Comparison of ENCODE assay signal across 1 cellular context in genomic region chr6:123570813-123571684, GRCh38.
TF ChIP-seq lines count a peak whose summit lies in the region.

No MANE protein-coding gene starts in this region.

TF ChIP-seq in HEK293, 187 proteins besides CTCF, POLR2A, EP300 and RAD21 (continued from another document and continues in another):
- TF ChIP-seq REST (tag by site-specific recombination; IDR thresholded peaks at IDR 0.05) (peak; percentile 71), ZNF785 (tag by site-specific recombination; IDR thresholded peaks at IDR 0.05) (no peak), GLI2 (tag by site-specific recombination; IDR thresholded peaks at IDR 0.05; ENCODE audit: borderline replicate concordance, low read depth) (no peak), MEIS1 (CRISPR knock-in tag; IDR thresholded peaks at IDR 0.05; ENCODE audit: borderline replicate concordance) (no peak), TSHZ1 (tag by site-specific recombination; IDR thresholded peaks at IDR 0.05; ENCODE audit: borderline replicate concordance) (no peak), ZNF335 (tag by site-specific recombination; conservative IDR thresholded peaks at IDR 0.05) (peak; percentile 56), SP3 (tag by site-specific recombination; IDR thresholded peaks at IDR 0.05) (no peak), ZBTB21 (tag by site-specific recombination; IDR thresholded peaks at IDR 0.05) (0 out of 2 replicates have a peak, but pooled peaks have one; percentile 45), ZNF398 (tag by site-specific recombination; IDR thresholded peaks at IDR 0.05) (no peak), ZNF677 (tag by site-specific recombination; IDR thresholded peaks at IDR 0.05) (no peak), ZNF600 (tag by site-specific recombination; IDR thresholded peaks at IDR 0.05) (peak; percentile 48; the same call in 1 of the 2 replicates), KLF10 (tag by site-specific recombination; IDR thresholded peaks at IDR 0.05) (no peak), ZSCAN4 (tag by site-specific recombination; IDR thresholded peaks at IDR 0.05) (no peak), ZNF394 (tag by site-specific recombination; IDR thresholded peaks at IDR 0.05; ENCODE audit: borderline replicate concordance) (no peak), WT1 (tag by site-specific recombination; IDR thresholded peaks at IDR 0.05) (no peak), ZNF433 (tag by site-specific recombination; IDR thresholded peaks at IDR 0.05; ENCODE audit: low read depth) (no peak), BCL11B (tag by site-specific recombination; IDR thresholded peaks at IDR 0.05; ENCODE audit: low read depth) (no peak), KLF1 (tag by site-specific recombination; IDR thresholded peaks at IDR 0.05) (no peak), ZNF202 (tag by site-specific recombination; IDR thresholded peaks at IDR 0.05; ENCODE audit: borderline replicate concordance) (no peak), HIC1 (tag by site-specific recombination; IDR thresholded peaks at IDR 0.05) (no peak), KLF7 (tag by site-specific recombination; IDR thresholded peaks at IDR 0.05; ENCODE audit: borderline replicate concordance) (no peak), ZNF560 (tag by site-specific recombination; IDR thresholded peaks at IDR 0.05; ENCODE audit: borderline replicate concordance) (no peak), ZNF658 (tag by site-specific recombination; IDR thresholded peaks at IDR 0.05) (no peak), ATF2 (tag by site-specific recombination; IDR thresholded peaks at IDR 0.05; ENCODE audit: low read depth) (peak; percentile 90), MYNN (tag by site-specific recombination; IDR thresholded peaks at IDR 0.05; ENCODE audit: borderline replicate concordance) (no peak), ZNF18 (tag by site-specific recombination; IDR thresholded peaks at IDR 0.05) (no peak), ZBTB17 (tag by site-specific recombination; IDR thresholded peaks at IDR 0.05) (peak; percentile 51; the same call in 1 of the 2 replicates), ZNF777 (tag by site-specific recombination; IDR thresholded peaks at IDR 0.05; ENCODE audit: borderline replicate concordance) (no peak), ZNF747 (tag by site-specific recombination; IDR thresholded peaks at IDR 0.05) (no peak), ZNF133 (tag by site-specific recombination; IDR thresholded peaks at IDR 0.05) (no peak), ZNF692 (tag by site-specific recombination; IDR thresholded peaks at IDR 0.05) (no peak), ZNF354C (tag by site-specific recombination; IDR thresholded peaks at IDR 0.05; ENCODE audit: borderline replicate concordance, low read depth) (no peak), RBAK (tag by site-specific recombination; IDR thresholded peaks at IDR 0.05) (no peak), ZNF16 (tag by site-specific recombination; IDR thresholded peaks at IDR 0.05; ENCODE audit: low read depth) (no peak), ZFP37 (tag by site-specific recombination; IDR thresholded peaks at IDR 0.05) (no peak), ZNF548 (tag by site-specific recombination; IDR thresholded peaks at IDR 0.05) (no peak), GLIS2 (tag by site-specific recombination; IDR thresholded peaks at IDR 0.05) (no peak), PBX3 (CRISPR knock-in tag; IDR thresholded peaks at IDR 0.05) (no peak), SCRT2 (tag by site-specific recombination; IDR thresholded peaks at IDR 0.05) (0 out of 2 replicates have a peak, but pooled peaks have one; percentile 15), SCRT1 (tag by site-specific recombination; IDR thresholded peaks at IDR 0.05; ENCODE audit: borderline replicate concordance) (no peak), GLI4 (tag by site-specific recombination; IDR thresholded peaks at IDR 0.05) (no peak), ZFHX2 (tag by site-specific recombination; conservative IDR thresholded peaks at IDR 0.05) (no peak), ZNF670 (tag by site-specific recombination; IDR thresholded peaks at IDR 0.05; ENCODE audit: low read depth) (no peak), GLIS1 (tag by site-specific recombination; IDR thresholded peaks at IDR 0.05) (peak; percentile 34; the same call in 1 of the 2 replicates), ZNF19 (tag by site-specific recombination; IDR thresholded peaks at IDR 0.05; ENCODE audit: low read depth) (no peak), ZNF138 (tag by site-specific recombination; IDR thresholded peaks at IDR 0.05; ENCODE audit: borderline replicate concordance) (no peak), HOXC10 (CRISPR knock-in tag; IDR thresholded peaks at IDR 0.05) (no peak), ZNF114 (tag by site-specific recombination; IDR thresholded peaks at IDR 0.05) (no peak), SP7 (tag by site-specific recombination; IDR thresholded peaks at IDR 0.05) (no peak), ZNF544 (tag by site-specific recombination; IDR thresholded peaks at IDR 0.05) (no peak), ZNF521 (tag by site-specific recombination; IDR thresholded peaks at IDR 0.05) (no peak)
